In genomic region chr12:106228320-106228710, GRCh38 we compare ENCODE assay signal across 19 cellular contexts.
"Had no signal": no experiment of that assay in that cellular context is flagged by ENCODE, and none has a peak within 500 bp of the region (broad histone marks: within the 10 kb centered on the region; RNA-seq: fewer than 3 reads in every experiment).

No MANE protein-coding gene starts in this region.

- H3K4me3 ChIP-seq: mucosa of descending colon, neural progenitor cell, sigmoid colon, smooth muscle cell, thoracic aorta had no signal

- H3K36me3 Mint-ChIP-seq: activated naive CD8-positive, alpha-beta T cell treated with anti-CD3 and anti-CD28 coated beads, Interleukin-2, amount 10 ng/mL, durations not matched to agents 7 days and 5 days; neural progenitor cell; type B pancreatic cell; WTC11 had no signal

- H3K27me3 ChIP-seq: foreskin keratinocyte, neural progenitor cell, sigmoid colon had no signal

- H3K4me3 Mint-ChIP-seq: activated CD4-positive, alpha-beta T cell treated with anti-CD3 and anti-CD28 coated beads for 36 hours; activated naive CD4-positive, alpha-beta T cell treated with anti-CD3 and anti-CD28 coated beads for 36 hours; activated naive CD8-positive, alpha-beta T cell treated with anti-CD3 and anti-CD28 coated beads, Interleukin-2, amount 10 ng/mL, durations not matched to agents 7 days and 5 days; neural progenitor cell; type B pancreatic cell; WTC11 had no signal

- H3K9me2 ChIP-seq: SK-N-SH had no signal

- H2AFZ ChIP-seq: neural progenitor cell had no signal

- H3K4me2 ChIP-seq: neural progenitor cell, SK-N-SH, smooth muscle cell had no signal

- ATAC-seq: WTC11 had no signal

- DNase-seq: activated naive CD8-positive, alpha-beta T cell treated with anti-CD3 and anti-CD28 coated beads, Interleukin-2, amount 10 ng/mL, durations not matched to agents 7 days and 5 days; amniotic stem cell; cortex of kidney; erythroblast; glutamatergic neuron; hippocampal formation; left cardiac atrium; mesendoderm; sigmoid colon; SK-N-SH had no signal

- H3K27ac ChIP-seq: neural progenitor cell, sigmoid colon, thoracic aorta had no signal

- H3K27me3 Mint-ChIP-seq: activated CD4-positive, alpha-beta T cell treated with anti-CD3 and anti-CD28 coated beads for 36 hours; type B pancreatic cell had no signal

- H3K9me3 Mint-ChIP-seq: activated naive CD4-positive, alpha-beta T cell treated with anti-CD3 and anti-CD28 coated beads for 36 hours; activated naive CD8-positive, alpha-beta T cell treated with anti-CD3 and anti-CD28 coated beads, Interleukin-2, amount 10 ng/mL, durations not matched to agents 7 days and 5 days; neural progenitor cell; type B pancreatic cell; WTC11 had no signal

- H3K9me3 ChIP-seq: mucosa of descending colon, sigmoid colon, SK-N-SH, thoracic aorta had no signal

- H3K36me3 ChIP-seq: neural progenitor cell, sigmoid colon, thoracic aorta had no signal

- H3K27ac Mint-ChIP-seq: activated CD4-positive, alpha-beta T cell treated with anti-CD3 and anti-CD28 coated beads for 36 hours; activated naive CD4-positive, alpha-beta T cell treated with anti-CD3 and anti-CD28 coated beads for 36 hours; activated naive CD8-positive, alpha-beta T cell treated with anti-CD3 and anti-CD28 coated beads, Interleukin-2, amount 10 ng/mL, durations not matched to agents 7 days and 5 days; neural progenitor cell; WTC11 had no signal
